ENCODE assay signal across 14 cellular contexts in genomic region chrX:56782791-56783449, GRCh38. TPM values are rescaled to one million over a fixed set of nuclear protein-coding genes. Genes with fewer than 3 reads are reported as not detected.
DNase-seq lines count a peak whose midpoint lies in the region; ATAC-seq and TF ChIP-seq lines count a peak whose summit lies in the region.
"Had no signal": no experiment of that assay in that cellular context is flagged by ENCODE, and none has a peak within 500 bp of the region (broad histone marks: within the 10 kb centered on the region; RNA-seq: fewer than 3 reads in every experiment).

No MANE protein-coding gene starts in this region.

- peak overlapping the region; percentile 47 to 78 (median 70) for H3K27ac ChIP-seq in right lobe of liver
- H3K27ac ChIP-seq: KMS-11 had no signal

- peak overlapping the region; percentile 75 for H3K27ac Mint-ChIP-seq in activated CD4-positive, alpha-beta T cell treated with anti-CD3 and anti-CD28 coated beads, Interleukin-2, amount 10 ng/mL, durations not matched to agents 24 days and 14 days
- peak overlapping the region; percentile 20 for H3K27ac Mint-ChIP-seq in activated naive CD8-positive, alpha-beta T cell treated with anti-CD3 and anti-CD28 coated beads, Interleukin-2, amount 10 ng/mL, durations not matched to agents 7 days and 5 days
- peak overlapping the region; percentile 72 for H3K27ac Mint-ChIP-seq in stimulated activated naive B cell treated with anti-CD40 and anti-IgM and Interleukin-4, amounts not matched to agents 10 μg/mL and 1 μg/mL and 100 μg/mL, for 72 hours
- H3K27ac Mint-ChIP-seq: activated B cell treated with CpG ODN at 0.5 μM for 24 hours had no signal

- ATAC-seq in activated naive CD8-positive, alpha-beta T cell treated with anti-CD3 and anti-CD28 coated beads, Interleukin-2, amount 10 ng/mL, durations not matched to agents 7 days and 5 days (ENCODE audit: low read depth) = no peak
- ATAC-seq in right lobe of liver = no peak
- ATAC-seq in stimulated activated naive B cell treated with anti-CD40 and anti-IgM and Interleukin-4, amounts not matched to agents 10 μg/mL and 1 μg/mL and 100 μg/mL, for 72 hours (replicated peaks) = peak in 1 of 2 donors; percentile 28
- ATAC-seq in GM18517 (IDR thresholded peaks at IDR 0.05; ENCODE audit: unreplicated experiment) = no peak

- no peaks in the 10 kb centered on the region for H3K9me3 Mint-ChIP-seq in activated CD4-positive, alpha-beta T cell treated with anti-CD3 and anti-CD28 coated beads, Interleukin-2, amount 10 ng/mL, durations not matched to agents 24 days and 14 days
- H3K9me3 Mint-ChIP-seq in activated naive CD8-positive, alpha-beta T cell treated with anti-CD3 and anti-CD28 coated beads, Interleukin-2, amount 10 ng/mL, durations not matched to agents 7 days and 5 days = no peaks in the 10 kb centered on the region
- H3K9me3 Mint-ChIP-seq in stimulated activated naive B cell treated with anti-CD40 and anti-IgM and Interleukin-4, amounts not matched to agents 10 μg/mL and 1 μg/mL and 100 μg/mL, for 72 hours = no peaks in the 10 kb centered on the region
- H3K9me3 Mint-ChIP-seq: activated B cell treated with CpG ODN at 0.5 μM for 24 hours had no signal

- H3K4me3 Mint-ChIP-seq in activated CD4-positive, alpha-beta T cell treated with anti-CD3 and anti-CD28 coated beads, Interleukin-2, amount 10 ng/mL, durations not matched to agents 24 days and 14 days = no peak overlapping the region
- H3K4me3 Mint-ChIP-seq in activated naive CD8-positive, alpha-beta T cell treated with anti-CD3 and anti-CD28 coated beads, Interleukin-2, amount 10 ng/mL, durations not matched to agents 7 days and 5 days = no peak overlapping the region
- peak overlapping the region in 1 of 2 donors; percentile 68 for H3K4me3 Mint-ChIP-seq in stimulated activated naive B cell treated with anti-CD40 and anti-IgM and Interleukin-4, amounts not matched to agents 10 μg/mL and 1 μg/mL and 100 μg/mL, for 72 hours
- H3K4me3 Mint-ChIP-seq: activated B cell treated with CpG ODN at 0.5 μM for 24 hours had no signal

- TF ChIP-seq CTCF in right lobe of liver (IDR thresholded peaks at IDR 0.05) = no peak

- intact Hi-C loops in activated CD4-positive, alpha-beta T cell treated with anti-CD3 and anti-CD28 coated beads, Interleukin-2, amount 10 ng/mL, durations not matched to agents 24 days and 14 days (cut with micrococcal nuclease) = no loop called here
- intact Hi-C loops in right lobe of liver (cut with DNase I) = no loop called here

- H3K27me3 Mint-ChIP-seq in activated CD4-positive, alpha-beta T cell treated with anti-CD3 and anti-CD28 coated beads, Interleukin-2, amount 10 ng/mL, durations not matched to agents 24 days and 14 days = no peaks in the 10 kb centered on the region
- no peaks in the 10 kb centered on the region for H3K27me3 Mint-ChIP-seq in activated naive CD8-positive, alpha-beta T cell treated with anti-CD3 and anti-CD28 coated beads, Interleukin-2, amount 10 ng/mL, durations not matched to agents 7 days and 5 days
- H3K27me3 Mint-ChIP-seq in stimulated activated naive B cell treated with anti-CD40 and anti-IgM and Interleukin-4, amounts not matched to agents 10 μg/mL and 1 μg/mL and 100 μg/mL, for 72 hours = no peaks in the 10 kb centered on the region
- H3K27me3 Mint-ChIP-seq: activated B cell treated with CpG ODN at 0.5 μM for 24 hours had no signal

- H3K4me1 Mint-ChIP-seq in activated CD4-positive, alpha-beta T cell treated with anti-CD3 and anti-CD28 coated beads, Interleukin-2, amount 10 ng/mL, durations not matched to agents 24 days and 14 days = peaks cover 28% of the 10 kb centered on the region
- peaks cover 25% of the 10 kb centered on the region for H3K4me1 Mint-ChIP-seq in activated naive CD8-positive, alpha-beta T cell treated with anti-CD3 and anti-CD28 coated beads, Interleukin-2, amount 10 ng/mL, durations not matched to agents 7 days and 5 days
- H3K4me1 Mint-ChIP-seq in stimulated activated naive B cell treated with anti-CD40 and anti-IgM and Interleukin-4, amounts not matched to agents 10 μg/mL and 1 μg/mL and 100 μg/mL, for 72 hours = peaks cover 34 to 46% of the 10 kb centered on the region in 2 donors

- H3K4me1 ChIP-seq in right lobe of liver = peaks cover 0 to 8% (median 0%) of the 10 kb centered on the region in 4 donors
- H3K4me1 ChIP-seq: transverse colon had no signal

- 47% methylated on average over 11 of the region's 17 CpGs for WGBS in right lobe of liver (ENCODE audit: insufficient coverage, low coverage, low lambda C conversion rate, missing lambda C conversion rate)

- TF ChIP-seq POLR2A in right lobe of liver (IDR thresholded peaks at IDR 0.05) = no peak

- no peaks in the 10 kb centered on the region for H3K27me3 ChIP-seq in right lobe of liver
- H3K27me3 ChIP-seq: transverse colon had no signal

- H3K36me3 Mint-ChIP-seq in activated CD4-positive, alpha-beta T cell treated with anti-CD3 and anti-CD28 coated beads, Interleukin-2, amount 10 ng/mL, durations not matched to agents 24 days and 14 days (ENCODE audit: low read depth) = peaks cover 4% of the 10 kb centered on the region
- H3K36me3 Mint-ChIP-seq in activated naive CD8-positive, alpha-beta T cell treated with anti-CD3 and anti-CD28 coated beads, Interleukin-2, amount 10 ng/mL, durations not matched to agents 7 days and 5 days = peaks cover 12% of the 10 kb centered on the region
- peaks cover 12 to 13% of the 10 kb centered on the region in 2 donors for H3K36me3 Mint-ChIP-seq in stimulated activated naive B cell treated with anti-CD40 and anti-IgM and Interleukin-4, amounts not matched to agents 10 μg/mL and 1 μg/mL and 100 μg/mL, for 72 hours

- H3K36me3 ChIP-seq in right lobe of liver = no peaks in the 10 kb centered on the region
- H3K36me3 ChIP-seq: transverse colon had no signal

- H3K4me3 ChIP-seq in right lobe of liver = peak overlapping the region; percentile 15 to 56 (median 46)

- no peak for DNase-seq in activated CD4-positive, alpha-beta T cell treated with anti-CD3 and anti-CD28 coated beads, Interleukin-2, amount 10 ng/mL, durations not matched to agents 24 days and 14 days
- DNase-seq in activated CD4-positive, alpha-beta T cell treated with anti-CD3 and anti-CD28 coated beads for 48 hours = no peak
- no peak for DNase-seq in activated naive CD8-positive, alpha-beta T cell treated with anti-CD3 and anti-CD28 coated beads, Interleukin-2, amount 10 ng/mL, durations not matched to agents 7 days and 5 days
- peak in 2 of 3 donors; percentile 49 to 65 for DNase-seq in right lobe of liver
- no peak for DNase-seq in stimulated activated naive B cell treated with anti-CD40 and anti-IgM and Interleukin-4, amounts not matched to agents 10 μg/mL and 1 μg/mL and 100 μg/mL, for 72 hours
- no peak for DNase-seq in NCI-H2081 treated with DMSO at 0.1 percent for 48 hours (lab: John Stamatoyannopoulos, UW)
- no peak for DNase-seq in stimulated activated CD4-positive, alpha-beta T cell treated with anti-CD3 and anti-CD28 coated beads, Interleukin-2, amount 100 ng/mL, for 48 hours
- DNase-seq: activated B cell treated with CpG ODN at 0.5 μM for 24 hours, EL, NCI-H345, Right ventricle myocardium superior had no signal

- POLR2A ChIA-PET in activated naive CD8-positive, alpha-beta T cell treated with anti-CD3 and anti-CD28 coated beads, Interleukin-2, amount 10 ng/mL, durations not matched to agents 7 days and 5 days (lab: Charles Lee) = no interaction called here

- H3K9me3 ChIP-seq in right lobe of liver = no peaks in the 10 kb centered on the region
- H3K9me3 ChIP-seq: transverse colon had no signal

RNA-seq across cellular contexts. Expression of gene NBDY, which starts 53.9 kb away (rescaled TPM):
- 29.8 and 29.9 TPM in 2 replicates for total RNA-seq in activated CD4-positive, alpha-beta T cell treated with anti-CD3 and anti-CD28 coated beads, Interleukin-2, amount 10 ng/mL, durations not matched to agents 24 days and 14 days
- total RNA-seq in activated naive CD8-positive, alpha-beta T cell treated with anti-CD3 and anti-CD28 coated beads, Interleukin-2, amount 10 ng/mL, durations not matched to agents 7 days and 5 days = 10 to 100 TPM; 47.0 to 48.5 TPM
- total RNA-seq in right lobe of liver = 1 to 10 TPM; 2.8 to 10.0 (median 5.4) TPM

Comparison
In these comparisons a context has a peak if more than half of its experiments do, and no peak if none do; other contexts are left out.
1. DNase-seq: peak in right lobe of liver (2 of 3); none in activated CD4-positive, alpha-beta T cell treated with anti-CD3 and anti-CD28 coated beads, Interleukin-2, amount 10 ng/mL, durations not matched to agents 24 days and 14 days (single experiment), activated CD4-positive, alpha-beta T cell treated with anti-CD3 and anti-CD28 coated beads for 48 hours (single experiment), activated naive CD8-positive, alpha-beta T cell treated with anti-CD3 and anti-CD28 coated beads, Interleukin-2, amount 10 ng/mL, durations not matched to agents 7 days and 5 days (single experiment), stimulated activated naive B cell treated with anti-CD40 and anti-IgM and Interleukin-4, amounts not matched to agents 10 μg/mL and 1 μg/mL and 100 μg/mL, for 72 hours (single experiment), NCI-H2081 treated with DMSO at 0.1 percent for 48 hours (single experiment) and stimulated activated CD4-positive, alpha-beta T cell treated with anti-CD3 and anti-CD28 coated beads, Interleukin-2, amount 100 ng/mL, for 48 hours (0 of 2).
2. H3K27ac Mint-ChIP-seq: peak in every context shown above with its lines; median percentile 75 in activated CD4-positive, alpha-beta T cell treated with anti-CD3 and anti-CD28 coated beads, Interleukin-2, amount 10 ng/mL, durations not matched to agents 24 days and 14 days; 72 in stimulated activated naive B cell treated with anti-CD40 and anti-IgM and Interleukin-4, amounts not matched to agents 10 μg/mL and 1 μg/mL and 100 μg/mL, for 72 hours; 20 in activated naive CD8-positive, alpha-beta T cell treated with anti-CD3 and anti-CD28 coated beads, Interleukin-2, amount 10 ng/mL, durations not matched to agents 7 days and 5 days.